3 cellular contexts compared by ENCODE assay signal in genomic region chr1:106277786-106278185, GRCh38.
A peak's percentile ranks its signal among the peaks of the same experiment; 100 is the strongest.
TF ChIP-seq lines count a peak whose summit lies in the region.

No MANE protein-coding gene starts in this region.

TF ChIP-seq in A549, 52 proteins besides CTCF, POLR2A, EP300 and RAD21:
- TF ChIP-seq MAFK (IDR thresholded peaks at IDR 0.05; ENCODE audit: partially characterized antibody) (peak; percentile 85), NFE2L2 (conservative IDR thresholded peaks at IDR 0.05; ENCODE audit: low read length) (no peak)

TF ChIP-seq in IMR-90, 13 proteins besides CTCF, POLR2A, EP300 and RAD21:
- TF ChIP-seq MAFK (IDR thresholded peaks at IDR 0.05; ENCODE audit: low read depth, low read length) (peak; percentile 97), NFE2L2 (IDR thresholded peaks at IDR 0.05; ENCODE audit: low read depth, low read length) (no peak)
TF ChIP-seq in IMR-90: peak in this region for 1.

TF ChIP-seq in H1, 55 proteins besides CTCF, POLR2A, EP300 and RAD21:
- no peak for TF ChIP-seq KDM1A (IDR thresholded peaks at IDR 0.05; ENCODE audit: borderline replicate concordance, low read length)
- no peak for TF ChIP-seq POU5F1 (IDR thresholded peaks at IDR 0.05; ENCODE audit: low read depth, low read length)
- TF ChIP-seq MAFK (IDR thresholded peaks at IDR 0.05; ENCODE audit: low read depth, low read length) = peak; percentile 85; the same call in 1 of the 2 replicates
- TF ChIP-seq TBP (IDR thresholded peaks at IDR 0.05; ENCODE audit: low read depth, low read length) = no peak
- no peak for TF ChIP-seq SP1 (IDR thresholded peaks at IDR 0.05; ENCODE audit: low read depth, low read length)
- no peak for TF ChIP-seq ZNF274 (IDR thresholded peaks at IDR 0.05; ENCODE audit: borderline replicate concordance, extremely low read depth, low read length)
